Comparison of ENCODE assay signal across 7 cellular contexts in the genomic region with DNA sequence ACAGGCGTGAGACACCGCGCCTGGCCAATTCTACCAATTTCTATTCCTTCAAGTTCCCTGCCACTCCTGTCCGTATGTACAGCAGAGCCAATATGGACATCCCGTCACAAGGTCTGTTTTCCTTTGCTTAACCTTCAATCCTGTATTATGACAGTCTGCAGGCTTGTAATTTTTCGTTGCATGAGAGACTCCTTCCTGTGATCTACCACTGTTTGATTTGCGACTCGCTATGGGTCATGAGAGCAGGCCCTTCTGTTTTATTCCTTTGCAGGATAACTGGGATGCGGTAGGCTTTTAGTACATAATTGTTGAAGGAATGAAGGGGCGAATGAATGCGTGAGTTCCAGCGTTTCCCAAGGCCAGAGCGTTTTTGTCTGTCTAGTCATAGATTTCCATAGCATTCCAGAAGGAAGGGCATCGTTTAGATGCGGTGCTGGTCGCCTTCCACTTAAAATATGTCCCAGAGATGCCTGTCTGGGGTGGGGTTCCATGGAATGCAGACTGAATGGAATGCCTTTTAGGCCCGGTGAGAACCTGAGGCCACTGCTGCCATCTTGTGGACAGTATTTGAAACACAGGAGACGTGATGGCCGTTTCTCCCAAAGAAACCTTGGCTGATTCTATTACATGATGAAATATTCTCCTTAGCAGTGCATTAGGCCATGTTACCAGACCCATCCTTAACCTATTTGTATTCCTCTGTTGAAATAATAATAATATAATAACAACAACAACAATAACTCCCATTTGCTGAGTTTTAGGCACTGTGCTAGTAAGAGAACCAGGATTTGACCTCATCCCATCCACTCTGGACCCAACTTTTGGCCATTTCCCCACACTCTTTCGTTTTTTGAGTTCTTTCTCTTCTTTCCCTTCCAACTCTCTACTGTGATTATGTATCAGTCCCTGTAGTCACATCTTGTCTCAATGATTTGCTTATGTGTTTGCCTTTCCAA.
DNase-seq lines count a peak whose midpoint lies in the region; ATAC-seq, FAIRE-seq and TF ChIP-seq lines count a peak whose summit lies in the region.

No MANE protein-coding gene starts in this region.

- H3K4me3 ChIP-seq in body of pancreas = no peak overlapping the region
- H3K4me3 ChIP-seq in iPS-20b (ENCODE audit: low read length) = no peak overlapping the region

- peak; percentile 93 for FAIRE-seq in G401.6 (lab: Jason Lieb, UNC)

- H3K9me3 ChIP-seq in body of pancreas = no peaks in the 10 kb centered on the region
- no peaks in the 10 kb centered on the region for H3K9me3 ChIP-seq in iPS-20b (ENCODE audit: insufficient read depth, low read depth, low read length)

- H3K4me1 ChIP-seq in body of pancreas (no peaks in the 10 kb centered on the region), iPS-20b (ENCODE audit: insufficient read depth, low read length) (peaks cover 11% of the 10 kb centered on the region; the same call in 1 of the 2 replicates)

- TF ChIP-seq POLR2A in body of pancreas (IDR thresholded peaks at IDR 0.05) = no peak

- peak; percentile 68 to 83 for DNase-seq in Kasumi-1 (lab: John Stamatoyannopoulos, UW)
- DNase-seq in T-helper 1 cell = peak in 4 of 5 donors; percentile 10 to 38 (median 32)
- peak; percentile 73 to 79 (median 75) for DNase-seq in body of pancreas
- DNase-seq in stimulated activated CD4-positive, alpha-beta T cell treated with anti-CD3 and anti-CD28 coated beads, Interleukin-12 subunit alpha, Interleukin-12 subunit beta, amount 100 ng/mL, for 24 hours (ENCODE audit: low read depth in 2 of 2) = peak; percentile 14 to 47

- H3K9ac ChIP-seq in iPS-20b (ENCODE audit: low read depth, low read length) = no peak overlapping the region; the same call in 1 of the 2 replicates

- H3K27ac ChIP-seq in body of pancreas (no peak overlapping the region), iPS-20b (ENCODE audit: low read length) (peak overlapping the region; percentile 25)

- intact Hi-C loops in body of pancreas (cut with DNase I) = loop anchor here (10.0 kb wide), 1 partner anchor 204 kb away; no protein-coding TSS in a partner anchor

- no peaks in the 10 kb centered on the region for H3K36me3 ChIP-seq in body of pancreas (replicated peaks in 1 of 2; ENCODE audit: insufficient read depth in 1 of 2, low read depth in 2 of 2)
- H3K36me3 ChIP-seq in iPS-20b (ENCODE audit: insufficient read depth, low read depth, low read length) = no peaks in the 10 kb centered on the region

- 46 to 48% methylated on average over 20 of the region's 20 CpGs for WGBS in body of pancreas, 2 donors

- peak; percentile 87 for ATAC-seq in body of pancreas
- ATAC-seq in GM21723 (IDR thresholded peaks at IDR 0.05; ENCODE audit: unreplicated experiment) = no peak

- no peaks in the 10 kb centered on the region for H3K27me3 ChIP-seq in body of pancreas
- peaks cover 4% of the 10 kb centered on the region; the same call in 1 of the 2 replicates for H3K27me3 ChIP-seq in iPS-20b (ENCODE audit: insufficient read depth, low read length)

- peak; percentile 61 to 86 (median 78) for TF ChIP-seq CTCF in body of pancreas (IDR thresholded peaks at IDR 0.05)
